1 cellular context compared by ENCODE assay signal in the genomic region with DNA sequence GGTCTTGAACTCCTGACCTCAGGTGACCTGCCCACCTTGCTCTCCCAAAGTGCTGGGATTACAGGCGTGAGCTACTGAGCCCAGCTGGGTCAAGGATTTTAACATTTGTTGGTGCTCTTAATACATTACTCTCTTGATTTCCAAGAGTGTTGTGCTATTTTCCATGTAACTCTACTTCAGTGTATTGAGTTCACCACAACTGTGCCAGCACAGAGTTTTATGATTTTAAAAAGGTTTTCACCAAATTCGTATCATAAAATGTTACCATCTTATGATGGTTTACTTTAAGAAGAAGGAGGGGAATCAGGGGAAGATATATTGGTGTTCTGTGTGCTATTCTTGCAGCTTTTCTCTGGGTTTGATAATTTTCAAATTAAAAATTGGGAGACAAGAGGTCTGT.
TF ChIP-seq lines count a peak whose summit lies in the region.

No MANE protein-coding gene starts in this region.

TF ChIP-seq in K562, 482 proteins besides CTCF, POLR2A, EP300 and RAD21:
- peak; percentile 20; the same call in 1 of the 2 replicates for TF ChIP-seq BCOR (IDR thresholded peaks at IDR 0.05)
- TF ChIP-seq CCNT2 (IDR thresholded peaks at IDR 0.05; ENCODE audit: borderline replicate concordance, extremely low read depth, insufficient read length, low read depth, low read length) = no peak
- TF ChIP-seq ELF4 (CRISPR knock-in tag; IDR thresholded peaks at IDR 0.05) = no peak
- TF ChIP-seq ZNF165 (CRISPR knock-in tag; IDR thresholded peaks at IDR 0.05; ENCODE audit: borderline replicate concordance) = no peak
- no peak for TF ChIP-seq ZNF174 (CRISPR knock-in tag; IDR thresholded peaks at IDR 0.05)
- no peak for TF ChIP-seq DEAF1 (CRISPR knock-in tag; IDR thresholded peaks at IDR 0.05)
- no peak for TF ChIP-seq ZNF511 (CRISPR knock-in tag; IDR thresholded peaks at IDR 0.05)
- TF ChIP-seq RBM25 (IDR thresholded peaks at IDR 0.05; ENCODE audit: low read depth, low read length, severe bottlenecking) = peak; percentile 79
